In genomic region chr9:124251188-124251587, GRCh38 we compare ENCODE assay signal across 24 cellular contexts. TPM values are rescaled to one million over a fixed set of nuclear protein-coding genes. Genes with fewer than 3 reads are reported as not detected.
DNase-seq lines count a peak whose midpoint lies in the region; ATAC-seq and TF ChIP-seq lines count a peak whose summit lies in the region.
"Had no signal": no experiment of that assay in that cellular context is flagged by ENCODE, and none has a peak within 500 bp of the region (broad histone marks: within the 10 kb centered on the region; RNA-seq: fewer than 3 reads in every experiment).

No MANE protein-coding gene starts in this region.

- H3K9ac ChIP-seq in smooth muscle cell (ENCODE audit: low read depth) = no peak overlapping the region

- peak overlapping the region; percentile 11 to 13 for H3K27ac Mint-ChIP-seq in natural killer cell treated with Interleukin-12 subunit alpha and Interleukin-12 subunit beta and Interleukin-15 and Interleukin-18, amount 100 ng/mL, for 72 hours
- H3K27ac Mint-ChIP-seq in natural killer cell = no peak overlapping the region
- H3K27ac Mint-ChIP-seq: activated CD4-positive, alpha-beta memory T cell treated with anti-CD3 and anti-CD28 coated beads for 36 hours; activated naive CD8-positive, alpha-beta T cell treated with anti-CD3 and anti-CD28 coated beads for 36 hours; activated T-helper 2 cell treated with anti-CD3 and anti-CD28 coated beads, Interferon-gamma antibody, Interleukin-2, Interleukin-4, amounts not matched to agents 10 μg/mL and 5 μg/mL and 100 μg/mL, durations not matched to agents 14 hours and 24 hours and 36 hours; CD4-positive, alpha-beta T cell; progenitor cell of endocrine pancreas; stimulated activated naive CD8-positive, alpha-beta T cell treated with anti-CD3 and anti-CD28 coated beads, Interleukin-15, Interleukin-2, amounts not matched to agents 100 ng/mL and 50 ng/mL, for 24 hours had no signal

- TF ChIP-seq CTCF in natural killer cell (IDR thresholded peaks at IDR 0.05) (no peak), smooth muscle cell (IDR thresholded peaks at IDR 0.05; ENCODE audit: borderline replicate concordance, insufficient read depth, poor library complexity, severe bottlenecking) (no peak)

- no peak for ATAC-seq in natural killer cell treated with Interleukin-12 subunit alpha and Interleukin-12 subunit beta and Interleukin-15 and Interleukin-18, amount 100 ng/mL, for 72 hours
- ATAC-seq in natural killer cell = no peak
- no peak for ATAC-seq in activated T-cell treated with anti-CD3 and anti-CD28 coated beads, Interleukin-2, amount 50 U/mL, for 4 hours

- DNase-seq in natural killer cell treated with Interleukin-12 subunit alpha and Interleukin-12 subunit beta and Interleukin-15 and Interleukin-18, amount 100 ng/mL, for 72 hours (ENCODE audit: low spot score) = peak; percentile 12
- DNase-seq in natural killer cell = no peak
- peak; percentile 81 to 96 for DNase-seq in NCI-H446 (lab: John Stamatoyannopoulos, UW)
- peak; percentile 32 for DNase-seq in islet precursor cell
- no peak for DNase-seq in smooth muscle cell (lab: John Stamatoyannopoulos, UW; ENCODE audit: unreplicated experiment)
- DNase-seq in SK-N-DZ (ENCODE audit: low spot score) = no peak
- DNase-seq in caudate nucleus (lab: John Stamatoyannopoulos, UW) = no peak
- no peak for DNase-seq in activated T-cell treated with anti-CD3 and anti-CD28 coated beads, Interleukin-2, amount 50 U/mL, for 4 hours
- DNase-seq: activated CD4-positive, alpha-beta memory T cell treated with anti-CD3 and anti-CD28 coated beads for 36 hours; activated CD8-positive, alpha-beta memory T cell treated with anti-CD3 and anti-CD28 coated beads, Interleukin-2, amount 50 U/mL, for 4 hours; activated naive CD8-positive, alpha-beta T cell treated with anti-CD3 and anti-CD28 coated beads for 36 hours; CD4-positive, alpha-beta T cell; central memory CD4-positive, alpha-beta T cell; esophagus squamous epithelium; GOT3; NCI-H1105; NCI-H345; OCI-M1 had no signal

- no peak overlapping the region for H3K4me2 ChIP-seq in smooth muscle cell

- H3K36me3 ChIP-seq in smooth muscle cell (ENCODE audit: low read depth) = no peaks in the 10 kb centered on the region
- H3K36me3 ChIP-seq: esophagus squamous epithelium, thoracic aorta, vagina had no signal

- no peaks in the 10 kb centered on the region for H3K9me3 ChIP-seq in smooth muscle cell (replicated peaks; ENCODE audit: low read depth)
- H3K9me3 ChIP-seq: esophagus squamous epithelium, thoracic aorta, vagina had no signal

- peak overlapping the region; percentile 84 for H2AFZ ChIP-seq in smooth muscle cell (ENCODE audit: low read depth)

- peaks cover 22% of the 10 kb centered on the region for H3F3A ChIP-seq in smooth muscle cell (ENCODE audit: low read depth)

- H3K4me3 Mint-ChIP-seq in natural killer cell treated with Interleukin-12 subunit alpha and Interleukin-12 subunit beta and Interleukin-15 and Interleukin-18, amount 100 ng/mL, for 72 hours = no peak overlapping the region
- H3K4me3 Mint-ChIP-seq in natural killer cell = no peak overlapping the region
- H3K4me3 Mint-ChIP-seq in activated T-cell treated with anti-CD3 and anti-CD28 coated beads, Interleukin-2, amount 50 U/mL, for 4 hours = no peak overlapping the region
- H3K4me3 Mint-ChIP-seq: activated CD4-positive, alpha-beta memory T cell treated with anti-CD3 and anti-CD28 coated beads for 36 hours; activated naive CD8-positive, alpha-beta T cell treated with anti-CD3 and anti-CD28 coated beads for 36 hours; CD4-positive, alpha-beta T cell; stimulated activated naive CD8-positive, alpha-beta T cell treated with anti-CD3 and anti-CD28 coated beads, Interleukin-15, Interleukin-2, amounts not matched to agents 100 ng/mL and 50 ng/mL, for 24 hours had no signal

- no peaks in the 10 kb centered on the region for H3K79me2 ChIP-seq in smooth muscle cell (ENCODE audit: low read depth)

- H3K4me1 ChIP-seq in smooth muscle cell (ENCODE audit: low read depth) = no peaks in the 10 kb centered on the region
- H3K4me1 ChIP-seq: esophagus squamous epithelium had no signal

- intact Hi-C loops in natural killer cell (cut with micrococcal nuclease) = loop anchor here (10.0 kb wide), 1 partner anchor 126 kb away; no protein-coding TSS in a partner anchor

- no peak overlapping the region for H3K4me3 ChIP-seq in smooth muscle cell
- H3K4me3 ChIP-seq: esophagus squamous epithelium, thoracic aorta, vagina had no signal

- no peaks in the 10 kb centered on the region for H3K27me3 Mint-ChIP-seq in natural killer cell treated with Interleukin-12 subunit alpha and Interleukin-12 subunit beta and Interleukin-15 and Interleukin-18, amount 100 ng/mL, for 72 hours
- H3K27me3 Mint-ChIP-seq in natural killer cell (ENCODE audit: low read depth in 2 of 2) = no peaks in the 10 kb centered on the region
- H3K27me3 Mint-ChIP-seq in activated T-cell treated with anti-CD3 and anti-CD28 coated beads, Interleukin-2, amount 50 U/mL, for 4 hours (ENCODE audit: low read depth) = no peaks in the 10 kb centered on the region
- H3K27me3 Mint-ChIP-seq: IgD-negative memory B cell had no signal

- no peaks in the 10 kb centered on the region for H3K27me3 ChIP-seq in smooth muscle cell (ENCODE audit: low read depth)
- H3K27me3 ChIP-seq: esophagus squamous epithelium, vagina had no signal

- H3K9me3 Mint-ChIP-seq in natural killer cell treated with Interleukin-12 subunit alpha and Interleukin-12 subunit beta and Interleukin-15 and Interleukin-18, amount 100 ng/mL, for 72 hours = no peaks in the 10 kb centered on the region
- no peaks in the 10 kb centered on the region for H3K9me3 Mint-ChIP-seq in natural killer cell
- no peaks in the 10 kb centered on the region for H3K9me3 Mint-ChIP-seq in activated T-cell treated with anti-CD3 and anti-CD28 coated beads, Interleukin-2, amount 50 U/mL, for 4 hours
- H3K9me3 Mint-ChIP-seq: activated CD4-positive, alpha-beta memory T cell treated with anti-CD3 and anti-CD28 coated beads for 36 hours; activated naive CD8-positive, alpha-beta T cell treated with anti-CD3 and anti-CD28 coated beads for 36 hours; activated T-helper 2 cell treated with anti-CD3 and anti-CD28 coated beads, Interferon-gamma antibody, Interleukin-2, Interleukin-4, amounts not matched to agents 10 μg/mL and 5 μg/mL and 100 μg/mL, durations not matched to agents 14 hours and 24 hours and 36 hours; CD4-positive, alpha-beta T cell; IgD-negative memory B cell; stimulated activated naive CD8-positive, alpha-beta T cell treated with anti-CD3 and anti-CD28 coated beads, Interleukin-15, Interleukin-2, amounts not matched to agents 100 ng/mL and 50 ng/mL, for 24 hours had no signal

- no peaks in the 10 kb centered on the region for H4K20me1 ChIP-seq in smooth muscle cell (ENCODE audit: low read depth)

- WGBS in smooth muscle cell (ENCODE audit: low lambda C conversion rate) = 93% methylated on average over 5 of the region's 5 CpGs

- H3K27ac ChIP-seq in smooth muscle cell (ENCODE audit: low read depth) (peak overlapping the region; percentile 77), caudate nucleus (ENCODE audit: low read depth, low read length) (no peak overlapping the region)
- H3K27ac ChIP-seq: esophagus squamous epithelium, thoracic aorta, vagina had no signal

- peaks cover 24 to 32% of the 10 kb centered on the region in 2 donors for H3K4me1 Mint-ChIP-seq in natural killer cell treated with Interleukin-12 subunit alpha and Interleukin-12 subunit beta and Interleukin-15 and Interleukin-18, amount 100 ng/mL, for 72 hours (ENCODE audit: low read depth in 2 of 2)
- H3K4me1 Mint-ChIP-seq in natural killer cell = peaks cover 0 to 15% of the 10 kb centered on the region in 2 donors
- H3K4me1 Mint-ChIP-seq in activated T-cell treated with anti-CD3 and anti-CD28 coated beads, Interleukin-2, amount 50 U/mL, for 4 hours (ENCODE audit: low read depth) = peaks cover 18% of the 10 kb centered on the region

- H3K36me3 Mint-ChIP-seq in natural killer cell treated with Interleukin-12 subunit alpha and Interleukin-12 subunit beta and Interleukin-15 and Interleukin-18, amount 100 ng/mL, for 72 hours = no peaks in the 10 kb centered on the region
- H3K36me3 Mint-ChIP-seq in natural killer cell = no peaks in the 10 kb centered on the region
- H3K36me3 Mint-ChIP-seq in activated T-cell treated with anti-CD3 and anti-CD28 coated beads, Interleukin-2, amount 50 U/mL, for 4 hours (ENCODE audit: insufficient read depth) = no peaks in the 10 kb centered on the region
- H3K36me3 Mint-ChIP-seq: activated CD4-positive, alpha-beta memory T cell treated with anti-CD3 and anti-CD28 coated beads for 36 hours; activated naive CD8-positive, alpha-beta T cell treated with anti-CD3 and anti-CD28 coated beads for 36 hours; IgD-negative memory B cell had no signal

RNA-seq across cellular contexts. Expression of gene NEK6, which starts 6.6 kb away (rescaled TPM):
- total RNA-seq in natural killer cell treated with Interleukin-12 subunit alpha and Interleukin-12 subunit beta and Interleukin-15 and Interleukin-18, amount 100 ng/mL, for 72 hours = 10 to 100 TPM; 11.4 to 38.7 TPM
- 10 to 100 TPM; 25.0 to 34.9 (median 33.0) TPM for total RNA-seq in natural killer cell
- 41.5 and 45.9 TPM in 2 replicates for total RNA-seq in smooth muscle cell
- polyA plus RNA-seq in smooth muscle cell = 67.6 and 108 TPM in 2 replicates
- polyA plus RNA-seq in SK-N-DZ (2014; cell fraction: cytosol; rRNA removed) = not detected in 2 replicates
- polyA plus RNA-seq in SK-N-DZ (2014; cell fraction: nucleus; rRNA removed) = not detected in 2 replicates
- 10 to 100 TPM; 29.8 to 46.1 (median 43.0) TPM for total RNA-seq in activated T-cell treated with anti-CD3 and anti-CD28 coated beads, Interleukin-2, amount 50 U/mL, for 4 hours

Comparison
In these comparisons a context has a peak if more than half of its experiments do, and no peak if none do; other contexts are left out.
1. DNase-seq: peak in natural killer cell treated with Interleukin-12 subunit alpha and Interleukin-12 subunit beta and Interleukin-15 and Interleukin-18, amount 100 ng/mL, for 72 hours (single experiment), NCI-H446 (2 of 2) and islet precursor cell (single experiment); none in natural killer cell (single experiment), smooth muscle cell (single experiment), SK-N-DZ (single experiment), caudate nucleus (0 of 61) and activated T-cell treated with anti-CD3 and anti-CD28 coated beads, Interleukin-2, amount 50 U/mL, for 4 hours (single experiment).
2. H3K27ac Mint-ChIP-seq: peak in natural killer cell treated with Interleukin-12 subunit alpha and Interleukin-12 subunit beta and Interleukin-15 and Interleukin-18, amount 100 ng/mL, for 72 hours (2 of 2); none in natural killer cell (0 of 2).